ENCODE assay signal across 8 cellular contexts in genomic region chr16:3938843-3939624, GRCh38. TPM values are rescaled to one million over a fixed set of nuclear protein-coding genes. Genes with fewer than 3 reads are reported as not detected.
DNase-seq lines count a peak whose midpoint lies in the region; ATAC-seq and TF ChIP-seq lines count a peak whose summit lies in the region.

No MANE protein-coding gene starts in this region.

- H3K4me3 ChIP-seq in endocrine pancreas (ENCODE audit: control insufficient read depth, insufficient read depth, low read length) (no peak overlapping the region), mucosa of descending colon (no peak overlapping the region)

- no peaks in the 10 kb centered on the region for H3K27me3 ChIP-seq in endocrine pancreas (ENCODE audit: control insufficient read depth, insufficient read depth, low read length)

- peak; percentile 20 for DNase-seq in DMS79 treated with DMSO at 0.1 percent for 48 hours (lab: John Stamatoyannopoulos, UW)
- DNase-seq in DMS79 (lab: John Stamatoyannopoulos, UW), result no peak
- DNase-seq in NCI-H2171 treated with DMSO at 0.1 percent for 48 hours (lab: John Stamatoyannopoulos, UW), result peak; percentile 15
- peak; percentile 90 for DNase-seq in activated CD8-positive, alpha-beta memory T cell treated with anti-CD3 and anti-CD28 coated beads for 24 hours
- DNase-seq in mucosa of descending colon, result peak in 2 of 3 donors; percentile 35 to 56
- DNase-seq in stimulated activated CD8-positive, alpha-beta memory T cell treated with anti-CD3 and anti-CD28 coated beads, Interleukin-4, amount 100 ng/mL, for 4 hours (ENCODE audit: low read depth in 2 of 2, low spot score in 1 of 2), result peak; percentile 16 to 39

- H3K9ac ChIP-seq in endocrine pancreas (ENCODE audit: control insufficient read depth, insufficient read depth, low read length), result peak overlapping the region; percentile 66

- H3K36me3 ChIP-seq in endocrine pancreas (ENCODE audit: control insufficient read depth, insufficient read depth, low read length) (no peaks in the 10 kb centered on the region), mucosa of descending colon (ENCODE audit: low read depth) (no peaks in the 10 kb centered on the region)

- H3K9me3 ChIP-seq in endocrine pancreas (ENCODE audit: control insufficient read depth, low read length) (no peaks in the 10 kb centered on the region), mucosa of descending colon (no peaks in the 10 kb centered on the region)

- H3K4me1 ChIP-seq in endocrine pancreas (ENCODE audit: control insufficient read depth, insufficient read depth, low read length) (no peaks in the 10 kb centered on the region), mucosa of descending colon (ENCODE audit: low read depth) (peaks cover 7% of the 10 kb centered on the region)

- intact Hi-C loops in mucosa of descending colon (cut with DNase I, micrococcal nuclease), result no loop called here

- ATAC-seq in mucosa of descending colon, result peak; percentile 70
- no peak for ATAC-seq in GM18909 (IDR thresholded peaks at IDR 0.05; ENCODE audit: poor library complexity, unreplicated experiment)

- TF ChIP-seq CTCF in mucosa of descending colon (IDR thresholded peaks at IDR 0.05), result peak; percentile 86

RNA-seq across cellular contexts. Expression of gene CREBBP, which starts 58.5 kb away (rescaled TPM):
- total RNA-seq in mucosa of descending colon, result 100 to 1,000 TPM in 1 of 3 donors, 10 to 100 TPM in 2; 57.9 to 107 (median 81.6) TPM
